Comparison of ENCODE assay signal across 1 cellular context in genomic region chr17:7178973-7179316, GRCh38.
TF ChIP-seq lines count a peak whose summit lies in the region.

No MANE protein-coding gene starts in this region.

TF ChIP-seq in GM23338, 12 proteins besides CTCF, POLR2A, EP300 and RAD21 (continued from another document):
- no peak for TF ChIP-seq ZNF462 (CRISPR knock-in tag; IDR thresholded peaks at IDR 0.05)
- no peak for TF ChIP-seq POLR2AphosphoS5 (IDR thresholded peaks at IDR 0.05; ENCODE audit: low read depth)
- TF ChIP-seq JUNB (IDR thresholded peaks at IDR 0.05; ENCODE audit: unreplicated experiment), result no peak
- TF ChIP-seq ETS1 (IDR thresholded peaks at IDR 0.05), result no peak
- TF ChIP-seq ZNF114 (CRISPR knock-in tag; IDR thresholded peaks at IDR 0.05), result no peak
- TF ChIP-seq NANOG (IDR thresholded peaks at IDR 0.05; ENCODE audit: borderline replicate concordance), result no peak
